In genomic region chr3:170869645-170870593, GRCh38 we compare ENCODE assay signal across 8 cellular contexts. TPM values are rescaled to one million over a fixed set of nuclear protein-coding genes. Genes with fewer than 3 reads are reported as not detected.
A peak's percentile ranks its signal among the peaks of the same experiment; 100 is the strongest.
DNase-seq lines count a peak whose midpoint lies in the region; ATAC-seq and TF ChIP-seq lines count a peak whose summit lies in the region.

TSS of gene RPL22L1 (minus strand) at chr3:170870195. CDS start at chr3:170870167, 28 bp downstream.

- peak; percentile 97 for ATAC-seq in HG03457 (IDR thresholded peaks at IDR 0.05; ENCODE audit: unreplicated experiment)

- TF ChIP-seq POLR2A in lower leg skin (IDR thresholded peaks at IDR 0.05): peak in 1 of 2 donors; percentile 44

- no peak for TF ChIP-seq CTCF in lower leg skin (IDR thresholded peaks at IDR 0.05)

- peak within 1 kb of the TSS; percentile 83 for H3K27ac ChIP-seq in ACC112 (ENCODE audit: low read depth, low read length)

- H3K4me3 ChIP-seq in ACC112 (ENCODE audit: low read depth, low read length) (peak within 1 kb of the TSS; percentile 94), lower leg skin (ENCODE audit: low read depth, poor library complexity, severe bottlenecking) (peak within 1 kb of the TSS; percentile 49)

- 1% methylated on average over 57 to 59 of the region's 59 CpGs for WGBS in lower leg skin, 2 donors

- intact Hi-C loops in lower leg skin (cut with DNase I; ENCODE audit: low total_unique reads): no loop called here

- H3K27me3 ChIP-seq in ACC112 (ENCODE audit: insufficient read depth, low read length): no peaks in the 10 kb centered on the region

- H3K4me1 ChIP-seq in ACC112 (ENCODE audit: control insufficient read depth, insufficient read depth, low read length, unreplicated experiment): peaks cover 14% of the 10 kb centered on the region

- H3K36me3 ChIP-seq in ACC112 (ENCODE audit: insufficient read depth, low read length): peaks cover 29% of the 10 kb centered on the region

- peaks cover 34% of the 10 kb centered on the region for H3K79me2 ChIP-seq in ACC112 (ENCODE audit: control insufficient read depth, insufficient read depth, low read length, unreplicated experiment)

- H2AFZ ChIP-seq in ACC112 (ENCODE audit: low read length, unreplicated experiment): peak within 1 kb of the TSS; percentile 71

- DNase-seq in GM19238 (ENCODE audit: insufficient read length, low spot score): peak; percentile 78
- peak; percentile 87 to 88 for DNase-seq in activated CD4-positive, alpha-beta T cell treated with anti-CD3 and anti-CD28 coated beads for 24 hours (ENCODE audit: low read depth in 2 of 2)
- peak; percentile 96 for DNase-seq in dermis blood vessel endothelial cell
- DNase-seq in lower leg skin (ENCODE audit: low spot score in 2 of 2): peak; percentile 92 to 99
- DNase-seq in stimulated activated CD4-positive, alpha-beta T cell treated with anti-CD3 and anti-CD28 coated beads, TNF-alpha, amount 100 ng/mL, for 24 hours (ENCODE audit: low read depth in 3 of 3): peak; percentile 87 to 91 (median 89)
- DNase-seq in DMS114 treated with DMSO at 0.1 percent for 48 hours (lab: John Stamatoyannopoulos, UW; ENCODE audit: unreplicated experiment): no peak

RNA-seq across cellular contexts. Expression of gene RPL22L1, which starts in this region (rescaled TPM):
- total RNA-seq in dermis blood vessel endothelial cell (63.3 and 80.7 TPM in 2 replicates), lower leg skin (100 to 1,000 TPM in 1 of 4 donors, 10 to 100 TPM in 3; 80.5 to 129 (median 86.5) TPM)
